Comparison of ENCODE assay signal across 26 cellular contexts in genomic region chr17:59775786-59776350, GRCh38.
"Had no signal": no experiment of that assay in that cellular context is flagged by ENCODE, and none has a peak within 500 bp of the region (broad histone marks: within the 10 kb centered on the region; RNA-seq: fewer than 3 reads in every experiment).

No MANE protein-coding gene starts in this region.

- H3K27me3 Mint-ChIP-seq: activated CD4-positive, alpha-beta T cell treated with anti-CD3 and anti-CD28 coated beads, Interleukin-2, amount 10 ng/mL, durations not matched to agents 7 days and 5 days; activated CD8-positive, alpha-beta memory T cell treated with anti-CD3 and anti-CD28 coated beads, Interleukin-2, amount 10 ng/mL, durations not matched to agents 7 days and 5 days; progenitor cell of endocrine pancreas; T-helper 17 cell had no signal

- H3K4me3 Mint-ChIP-seq: activated CD4-positive, alpha-beta T cell treated with anti-CD3 and anti-CD28 coated beads, Interleukin-2, amount 10 ng/mL, durations not matched to agents 7 days and 5 days; activated CD8-positive, alpha-beta memory T cell treated with anti-CD3 and anti-CD28 coated beads, Interleukin-2, amount 10 ng/mL, durations not matched to agents 7 days and 5 days; activated CD8-positive, alpha-beta T cell treated with anti-CD3 and anti-CD28 coated beads, Interleukin-2, amount 10 ng/mL, durations not matched to agents 7 days and 5 days; activated naive CD4-positive, alpha-beta T cell treated with anti-CD3 and anti-CD28 coated beads for 36 hours; activated T-helper 1 cell treated with anti-CD3 and anti-CD28 coated beads, Interleukin-12 subunit alpha, Interleukin-12 subunit beta, Interleukin-2, Interleukin-4 antibody, amounts not matched to agents 30 ng/mL and 10 ng/mL and 1 ng/mL, durations not matched to agents 14 hours and 24 hours and 36 hours; nephron; stimulated activated effector memory CD8-positive, alpha-beta T cell treated with anti-CD3 and anti-CD28 coated beads, Interleukin-12 subunit alpha, Interleukin-12 subunit beta, amount 100 ng/mL, for 72 hours; T-helper 17 cell had no signal

- H3K27ac ChIP-seq: thyroid gland, upper lobe of right lung, WERI-Rb-1 had no signal

- ATAC-seq: activated CD8-positive, alpha-beta memory T cell treated with anti-CD3 and anti-CD28 coated beads, Interleukin-2, amount 10 ng/mL, durations not matched to agents 7 days and 5 days; activated CD8-positive, alpha-beta T cell treated with anti-CD3 and anti-CD28 coated beads, Interleukin-2, amount 10 ng/mL, durations not matched to agents 7 days and 5 days; left cardiac atrium; left ventricle myocardium superior; sciatic nerve; stimulated activated effector memory CD8-positive, alpha-beta T cell treated with anti-CD3 and anti-CD28 coated beads, Interleukin-12 subunit alpha, Interleukin-12 subunit beta, amount 100 ng/mL, for 72 hours; T-helper 17 cell; upper lobe of right lung had no signal

- DNase-seq: activated CD4-positive, alpha-beta T cell treated with anti-CD3 and anti-CD28 coated beads, Interleukin-2, amount 10 ng/mL, durations not matched to agents 7 days and 5 days; activated CD8-positive, alpha-beta memory T cell treated with anti-CD3 and anti-CD28 coated beads, Interleukin-2, amount 10 ng/mL, durations not matched to agents 7 days and 5 days; activated CD8-positive, alpha-beta T cell treated with anti-CD3 and anti-CD28 coated beads, Interleukin-2, amount 10 ng/mL, durations not matched to agents 7 days and 5 days; activated effector memory CD4-positive, alpha-beta T cell treated with anti-CD3 and anti-CD28 coated beads, Interleukin-2, amount 50 U/mL, for 16 hours; activated naive CD4-positive, alpha-beta T cell treated with anti-CD3 and anti-CD28 coated beads for 36 hours; amygdala; caudate nucleus; head of caudate nucleus; hippocampal formation; left cardiac atrium; left ventricle myocardium superior; stimulated activated CD4-positive, alpha-beta T cell treated with anti-CD3 and anti-CD28 coated beads, Interleukin-4, amount 100 ng/mL, for 24 hours; stomach; T-helper 17 cell; T1000; thyroid gland; upper lobe of right lung; WERI-Rb-1 had no signal

- H3K27me3 ChIP-seq: stomach, thyroid gland, upper lobe of right lung had no signal

- H3K4me3 ChIP-seq: skin epidermis, stomach, thyroid gland, upper lobe of right lung had no signal

- H3K9me3 ChIP-seq: stomach, thyroid gland, upper lobe of right lung had no signal

- H3K27ac Mint-ChIP-seq: activated CD4-positive, alpha-beta T cell treated with anti-CD3 and anti-CD28 coated beads, Interleukin-2, amount 10 ng/mL, durations not matched to agents 7 days and 5 days; activated CD8-positive, alpha-beta memory T cell treated with anti-CD3 and anti-CD28 coated beads, Interleukin-2, amount 10 ng/mL, durations not matched to agents 7 days and 5 days; activated CD8-positive, alpha-beta T cell treated with anti-CD3 and anti-CD28 coated beads, Interleukin-2, amount 10 ng/mL, durations not matched to agents 7 days and 5 days; activated T-helper 1 cell treated with anti-CD3 and anti-CD28 coated beads, Interleukin-12 subunit alpha, Interleukin-12 subunit beta, Interleukin-2, Interleukin-4 antibody, amounts not matched to agents 30 ng/mL and 10 ng/mL and 1 ng/mL, durations not matched to agents 14 hours and 24 hours and 36 hours; nephron; progenitor cell of endocrine pancreas; T-helper 17 cell had no signal

- H3K4me1 ChIP-seq: thyroid gland had no signal

- FAIRE-seq: endothelial cell of umbilical vein, keratinocyte had no signal

- H3K4me1 Mint-ChIP-seq: nephron had no signal
